14 cellular contexts compared by ENCODE assay signal in the genomic region with DNA sequence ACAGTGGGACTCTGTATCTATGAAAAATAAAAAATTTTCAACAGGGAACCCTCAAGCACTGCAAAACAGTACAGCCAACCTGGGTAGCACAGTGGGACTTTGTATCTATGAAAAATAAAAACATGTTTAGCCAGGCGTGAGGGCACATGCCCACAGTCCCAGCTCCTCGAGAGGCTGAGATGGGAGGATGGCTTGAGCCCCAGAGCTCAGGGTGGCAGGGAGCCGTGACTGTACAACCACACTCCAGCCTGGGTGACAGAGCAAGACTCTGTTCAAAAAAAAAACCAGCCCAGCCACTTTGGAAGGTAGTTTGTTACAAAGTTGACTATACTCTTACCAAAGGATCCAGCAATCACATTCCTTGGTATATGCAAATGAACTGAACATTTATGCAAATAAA.
"Had no signal": no experiment of that assay in that cellular context is flagged by ENCODE, and none has a peak within 500 bp of the region (broad histone marks: within the 10 kb centered on the region; RNA-seq: fewer than 3 reads in every experiment).

No MANE protein-coding gene starts in this region.

- H3K36me3 ChIP-seq: gastroesophageal sphincter, transverse colon had no signal

- ATAC-seq: activated naive CD8-positive, alpha-beta T cell treated with anti-CD3 and anti-CD28 coated beads, Interleukin-2, amount 50 U/mL, for 24 hours; activated T-cell treated with anti-CD3 and anti-CD28 coated beads, Interleukin-2, amount 50 U/mL, for 72 hours; gastroesophageal sphincter; natural killer cell treated with Interleukin-12 subunit alpha and Interleukin-12 subunit beta and Interleukin-15 and Interleukin-18, amount 100 ng/mL, for 72 hours; T-cell had no signal

- H2AFZ ChIP-seq: hepatocyte had no signal

- H3K4me3 ChIP-seq: coronary artery, gastroesophageal sphincter, hepatocyte, skin epidermis, transverse colon had no signal

- DNase-seq: activated CD4-positive, alpha-beta memory T cell treated with anti-CD3 and anti-CD28 coated beads, Interleukin-2, amount 10 ng/mL, durations not matched to agents 7 days and 5 days; activated CD8-positive, alpha-beta memory T cell treated with anti-CD3 and anti-CD28 coated beads, Interleukin-2, amount 50 U/mL, for 4 hours; activated naive CD8-positive, alpha-beta T cell treated with anti-CD3 and anti-CD28 coated beads, Interleukin-2, amount 50 U/mL, for 24 hours; activated T-cell treated with anti-CD3 and anti-CD28 coated beads, Interleukin-2, amount 50 U/mL, for 72 hours; central memory CD4-positive, alpha-beta T cell; effector CD4-positive, alpha-beta T cell; nucleus accumbens; T-cell; transverse colon had no signal

- H3K9me3 ChIP-seq: gastroesophageal sphincter, transverse colon had no signal

- H3K4me2 ChIP-seq: hepatocyte had no signal

- H3K27me3 ChIP-seq: gastroesophageal sphincter, hepatocyte, transverse colon had no signal

- H3K27ac ChIP-seq: hepatocyte had no signal
